ENCODE assay signal across 8 cellular contexts in the genomic region with DNA sequence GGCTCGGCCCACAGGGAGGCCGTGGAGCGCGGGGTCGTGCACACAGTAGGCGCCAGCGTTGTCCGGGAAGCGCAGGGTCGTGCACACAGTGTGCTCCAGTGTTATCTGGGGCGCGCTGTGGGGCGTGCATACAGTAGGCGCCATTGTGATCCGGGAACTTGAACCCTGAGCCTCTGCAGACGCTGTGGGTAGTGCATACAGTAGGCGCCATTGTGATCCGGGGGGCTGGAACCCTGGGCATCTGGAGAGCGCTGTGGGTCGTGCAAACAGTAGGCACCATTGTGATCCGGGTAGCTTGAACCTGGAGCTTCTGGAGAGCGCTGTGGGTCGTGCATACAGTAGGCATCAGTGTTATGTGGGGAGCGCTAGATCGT. TPM values are rescaled to one million over a fixed set of nuclear protein-coding genes. Genes with fewer than 3 reads are reported as not detected.
DNase-seq lines count a peak whose midpoint lies in the region; ATAC-seq and TF ChIP-seq lines count a peak whose summit lies in the region.

No MANE protein-coding gene starts in this region.

- H3K27ac ChIP-seq in RWPE1 (peak overlapping the region; percentile 93), esophagus muscularis mucosa (replicated peaks in 1 of 4) (peak overlapping the region; percentile 93 to 97 (median 96)), ovary (peak overlapping the region; percentile 94 to 97)

- no TSS peak for BruUV-seq in Calu3 (replicated peaks; lab: Mats Ljungman, UMichigan)

- TF ChIP-seq EP300 in esophagus muscularis mucosa (IDR thresholded peaks at IDR 0.05) = no peak
- no peak for TF ChIP-seq EP300 in ovary (IDR thresholded peaks at IDR 0.05)

- peaks cover 13 to 61% (median 53%) of the 10 kb centered on the region in 4 donors for H3K4me1 ChIP-seq in esophagus muscularis mucosa
- H3K4me1 ChIP-seq in ovary (ENCODE audit: insufficient read depth) = peaks cover 16% of the 10 kb centered on the region

- H3K27ac Mint-ChIP-seq in Calu3 (ENCODE audit: unreplicated experiment) = no peak overlapping the region

- H3K27me3 Mint-ChIP-seq in Calu3 (ENCODE audit: unreplicated experiment) = no peaks in the 10 kb centered on the region

- no peaks in the 10 kb centered on the region for H3K9me3 Mint-ChIP-seq in Calu3 (ENCODE audit: low read depth, unreplicated experiment)

- no peak for DNase-seq in Calu3
- no peak for DNase-seq in RWPE1 (ENCODE audit: low spot score)
- DNase-seq in esophagus muscularis mucosa (ENCODE audit: extremely low spot score) = no peak
- DNase-seq in ovary = peak in 2 of 5 donors; percentile 38 to 62
- no peak for DNase-seq in NCI-H510A treated with DMSO at 0.1 percent for 48 hours (lab: John Stamatoyannopoulos, UW)
- DNase-seq in NCI-H446 (lab: John Stamatoyannopoulos, UW) = no peak

- POLR2A ChIA-PET in RWPE1 (lab: Yijun Ruan, JAX; ENCODE audit: low non-redundant PET) = no interaction called here

- TF ChIP-seq POLR2A in esophagus muscularis mucosa (IDR thresholded peaks at IDR 0.05; ENCODE audit: low read depth) (no peak), ovary (IDR thresholded peaks at IDR 0.05) (no peak)

- 7% methylated on average over 24 of the region's 25 CpGs for WGBS in esophagus muscularis mucosa
- 4 to 7% (median 5%) methylated on average over 16 to 25 of the region's 25 CpGs for WGBS in ovary, 3 donors

- H3K36me3 ChIP-seq in esophagus muscularis mucosa (peaks cover 0 to 4% (median 0%) of the 10 kb centered on the region in 4 donors), ovary (no peaks in the 10 kb centered on the region)

- H3K36me3 Mint-ChIP-seq in Calu3 (ENCODE audit: insufficient read depth, unreplicated experiment) = peaks cover 44% of the 10 kb centered on the region

- no peak for ATAC-seq in HG03565 (IDR thresholded peaks at IDR 0.05; ENCODE audit: unreplicated experiment)
- ATAC-seq in GM18870 (IDR thresholded peaks at IDR 0.05; ENCODE audit: unreplicated experiment) = no peak

- intact Hi-C loops in Calu3 (cut with micrococcal nuclease; ENCODE audit: unreplicated experiment) = no loop called here
- intact Hi-C loops in esophagus muscularis mucosa (cut with DNase I) = no loop called here
- intact Hi-C loops in ovary (cut with DNase I) = loop anchor here in 1 of 4 donors (10.0 kb wide), 1 partner anchor 282 kb away; no protein-coding TSS in a partner anchor

- H3K4me3 Mint-ChIP-seq in Calu3 (ENCODE audit: low read depth, unreplicated experiment) = peak overlapping the region; percentile 82

- H3K9me3 ChIP-seq in esophagus muscularis mucosa (no peaks in the 10 kb centered on the region), ovary (no peaks in the 10 kb centered on the region)

- peaks cover 31% of the 10 kb centered on the region for H3K4me1 Mint-ChIP-seq in Calu3 (ENCODE audit: low read depth, unreplicated experiment)

- H3K4me3 ChIP-seq in esophagus muscularis mucosa (peak overlapping the region; percentile 86 to 95 (median 89)), ovary (peak overlapping the region; percentile 73)

- CTCF ChIA-PET in Calu3 (lab: Charles Lee) = no interaction called here
- CTCF ChIA-PET in RWPE1 (lab: Yijun Ruan, JAX) = no interaction called here

- H3K27me3 ChIP-seq in esophagus muscularis mucosa = no peaks in the 10 kb centered on the region
- H3K27me3 ChIP-seq in ovary = no peaks in the 10 kb centered on the region

- TF ChIP-seq CTCF in Calu3 (IDR thresholded peaks at IDR 0.05; ENCODE audit: unreplicated experiment) = no peak
- TF ChIP-seq CTCF in RWPE1 (conservative IDR thresholded peaks at IDR 0.05; ENCODE audit: low read depth) = no peak
- no peak for TF ChIP-seq CTCF in esophagus muscularis mucosa (IDR thresholded peaks at IDR 0.05)
- no peak for TF ChIP-seq CTCF in ovary (IDR thresholded peaks at IDR 0.05)

RNA-seq across cellular contexts. Expression of a gene that starts 0.8 kb away (rescaled TPM):
- total RNA-seq in Calu3 (2022) (19.3 and 22.2 TPM in 2 replicates), esophagus muscularis mucosa (10 to 100 TPM; 10.1 to 15.8 (median 14.8) TPM), ovary (10 to 100 TPM; 15.4 to 30.3 (median 24.4) TPM)
- 1 to 10 TPM; 3.9 to 4.3 TPM for polyA plus RNA-seq in ovary
